Comparison of ENCODE assay signal across 1 cellular context in genomic region chr6:39102024-39102820, GRCh38.
TF ChIP-seq lines count a peak whose summit lies in the region.

No MANE protein-coding gene starts in this region.

TF ChIP-seq in K562, 482 proteins besides CTCF, POLR2A, EP300 and RAD21 (continued from another document):
- no peak for TF ChIP-seq CREB3L1 (IDR thresholded peaks at IDR 0.05; ENCODE audit: borderline replicate concordance, low read depth)
- TF ChIP-seq ZNF134 (CRISPR knock-in tag; conservative IDR thresholded peaks at IDR 0.05) = no peak
- TF ChIP-seq ZC3H4 (CRISPR knock-in tag; IDR thresholded peaks at IDR 0.05; ENCODE audit: borderline replicate concordance) = no peak
- TF ChIP-seq TFAM (CRISPR knock-in tag; conservative IDR thresholded peaks at IDR 0.05) = no peak
- TF ChIP-seq STAG1 (CRISPR knock-in tag; IDR thresholded peaks at IDR 0.05; ENCODE audit: borderline replicate concordance) = peak; percentile 40; the same call in 1 of the 2 replicates
- no peak for TF ChIP-seq BRF1 (IDR thresholded peaks at IDR 0.05; ENCODE audit: borderline replicate concordance, extremely low read depth, insufficient read length)
- no peak for TF ChIP-seq ZBTB26 (CRISPR knock-in tag; IDR thresholded peaks at IDR 0.05)
- TF ChIP-seq SMARCA5 (IDR thresholded peaks at IDR 0.05) = no peak
- no peak for TF ChIP-seq ZBTB33 (CRISPR knock-in tag; IDR thresholded peaks at IDR 0.05)
- no peak for TF ChIP-seq CEBPG (CRISPR knock-in tag; IDR thresholded peaks at IDR 0.05)
- TF ChIP-seq CEBPG (tag; conservative IDR thresholded peaks at IDR 0.05 in 1 of 2, IDR thresholded peaks at IDR 0.05 in 1 of 2) = no peak
- no peak for TF ChIP-seq MXI1 (IDR thresholded peaks at IDR 0.05; ENCODE audit: low read depth, low read length)
- no peak for TF ChIP-seq E2F4 (CRISPR knock-in tag; IDR thresholded peaks at IDR 0.05; ENCODE audit: low read depth)
- TF ChIP-seq LCOR (CRISPR knock-in tag; IDR thresholded peaks at IDR 0.05) = no peak
- TF ChIP-seq DEAF1 (CRISPR knock-in tag; IDR thresholded peaks at IDR 0.05) = peak; percentile 52; the same call in 1 of the 2 replicates
- TF ChIP-seq CTCFL (IDR thresholded peaks at IDR 0.05; ENCODE audit: borderline replicate concordance, insufficient read depth, low read depth, low read length, poor library complexity, severe bottlenecking) = no peak
- TF ChIP-seq CAMTA2 (CRISPR knock-in tag; conservative IDR thresholded peaks at IDR 0.05) = no peak
- no peak for TF ChIP-seq ZC3H11A (IDR thresholded peaks at IDR 0.05; ENCODE audit: low read depth, low read length)
- no peak for TF ChIP-seq E4F1 (CRISPR knock-in tag; IDR thresholded peaks at IDR 0.05; ENCODE audit: borderline replicate concordance)
